ENCODE assay signal across 2 cellular contexts in the genomic region with DNA sequence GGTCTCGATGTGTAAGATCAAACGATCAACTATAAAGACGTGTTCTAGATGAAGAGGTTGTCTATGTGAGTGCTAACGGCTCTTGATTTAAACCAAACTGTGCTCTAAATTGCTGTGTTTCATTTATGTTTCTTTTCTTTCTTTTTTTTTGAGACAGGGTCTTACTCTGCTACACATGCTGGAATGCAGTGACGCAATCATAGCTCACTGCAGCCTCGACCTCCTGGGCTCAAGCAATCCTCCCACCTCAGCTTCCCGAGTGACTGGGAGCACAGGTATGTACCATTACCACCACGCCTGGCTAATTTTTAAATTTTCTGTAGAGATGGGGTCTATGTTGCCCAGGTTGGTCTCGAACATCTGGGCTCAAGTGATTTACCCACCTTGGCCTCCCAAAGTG.
TF ChIP-seq lines count a peak whose summit lies in the region.

No MANE protein-coding gene starts in this region.

TF ChIP-seq in Ishikawa, 13 proteins besides CTCF, POLR2A, EP300 and RAD21:
- TF ChIP-seq CEBPB (IDR thresholded peaks at IDR 0.05) (0 out of 2 replicates have a peak, but pooled peaks have one; percentile 47), YY1 (IDR thresholded peaks at IDR 0.05; ENCODE audit: low read depth) (no peak)
TF ChIP-seq in Ishikawa: peak in this region for 1.

TF ChIP-seq in K562, 482 proteins besides CTCF, POLR2A, EP300 and RAD21:
- TF ChIP-seq TEAD4 (IDR thresholded peaks at IDR 0.05; ENCODE audit: low read length), result no peak
- TF ChIP-seq TEAD4 (CRISPR knock-in tag; IDR thresholded peaks at IDR 0.05; ENCODE audit: borderline replicate concordance), result no peak
- TF ChIP-seq CEBPB (tag; IDR thresholded peaks at IDR 0.05), result peak; percentile 58
- no peak for TF ChIP-seq ZNF146 (CRISPR knock-in tag; IDR thresholded peaks at IDR 0.05; ENCODE audit: unreplicated experiment)
